Comparison of ENCODE assay signal across 27 cellular contexts in the genomic region with DNA sequence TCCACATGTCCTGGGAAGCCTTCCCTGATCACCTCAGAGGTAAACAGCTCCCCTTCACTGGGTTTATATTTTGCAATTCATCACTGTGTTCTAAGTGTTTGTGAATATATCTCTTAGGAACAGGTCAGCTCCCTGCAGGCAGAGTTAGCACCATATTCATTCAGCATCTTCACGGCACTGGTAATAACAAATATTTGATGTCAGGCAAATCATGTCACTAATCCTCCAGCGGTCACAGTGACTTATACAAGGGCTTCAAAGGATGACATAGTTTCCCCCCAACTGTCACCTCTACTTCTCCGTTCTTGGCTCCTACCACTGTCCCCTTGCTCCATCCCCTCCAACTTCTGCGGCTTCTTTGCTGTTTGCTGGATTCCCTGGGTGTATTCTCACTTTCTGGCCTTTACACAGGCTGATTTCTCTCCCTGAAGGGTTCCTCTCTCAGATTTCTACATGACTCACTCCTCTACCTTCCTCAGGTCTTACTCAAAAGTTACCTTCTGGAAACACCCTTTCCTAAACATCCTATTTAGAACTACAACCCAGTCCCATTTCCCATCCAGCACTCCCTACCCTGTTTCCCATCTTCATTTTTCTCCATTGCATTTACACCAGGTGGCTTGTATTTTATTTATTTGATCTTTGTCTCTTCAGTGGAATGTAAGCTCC.
"Had no signal": no experiment of that assay in that cellular context is flagged by ENCODE, and none has a peak within 500 bp of the region (broad histone marks: within the 10 kb centered on the region; RNA-seq: fewer than 3 reads in every experiment).

No MANE protein-coding gene starts in this region.

- H3K27me3 ChIP-seq: left lung, ovary, right atrium auricular region, suprapubic skin, tibial nerve, uterus had no signal

- FAIRE-seq: astrocyte had no signal

- H3K27ac Mint-ChIP-seq: activated B cell treated with CpG ODN at 0.5 μM for 24 hours; activated CD4-positive, alpha-beta T cell treated with anti-CD3 and anti-CD28 coated beads for 36 hours; activated naive CD8-positive, alpha-beta T cell; activated T-helper 2 cell treated with anti-CD3 and anti-CD28 coated beads, Interferon-gamma antibody, Interleukin-2, Interleukin-4, amounts not matched to agents 10 μg/mL and 5 μg/mL and 100 μg/mL, durations not matched to agents 14 hours and 24 hours and 36 hours; endodermal cell; mesothelial cell of epicardium; natural killer cell; stimulated activated naive CD8-positive, alpha-beta T cell treated with anti-CD3 and anti-CD28 coated beads, Interleukin-15, Interleukin-2, amounts not matched to agents 100 ng/mL and 50 ng/mL, for 24 hours; T-helper 1 cell treated with Interleukin-12 subunit alpha and Interleukin-12 subunit beta and Interleukin-4 antibody, amounts not matched to agents 30 μg/mL and 1 μg/mL, for 36 hours had no signal

- H3K36me3 Mint-ChIP-seq: activated naive CD8-positive, alpha-beta T cell; mesothelial cell of epicardium; natural killer cell had no signal

- H3K4me3 ChIP-seq: coronary artery, left lung, ovary, psoas muscle, right atrium auricular region, suprapubic skin, tibial nerve, uterus had no signal

- DNase-seq: activated B cell treated with CpG ODN at 0.5 μM for 24 hours; activated CD4-positive, alpha-beta T cell treated with anti-CD3 and anti-CD28 coated beads for 36 hours; activated CD4-positive, alpha-beta T cell treated with anti-CD3 and anti-CD28 coated beads, Interleukin-2, amount 50 U/mL, for 48 hours; activated CD8-positive, alpha-beta memory T cell treated with anti-CD3 and anti-CD28 coated beads, Interleukin-2, amount 50 U/mL, for 48 hours; activated naive CD4-positive, alpha-beta T cell; activated T-cell treated with anti-CD3 and anti-CD28 coated beads, Interleukin-2, amount 50 U/mL, for 4 hours; cerebellar nuclear complex; endodermal cell; foreskin melanocyte; kidney glomerular epithelial cell; left lung; natural killer cell; ovary; psoas muscle; stimulated activated CD4-positive, alpha-beta T cell treated with anti-CD3 and anti-CD28 coated beads, Interleukin-4, amount 100 ng/mL, for 4 hours; T1000; uterus had no signal

- H3K4me3 Mint-ChIP-seq: activated B cell treated with CpG ODN at 0.5 μM for 24 hours; activated CD4-positive, alpha-beta T cell treated with anti-CD3 and anti-CD28 coated beads for 36 hours; activated naive CD8-positive, alpha-beta T cell; activated T-cell treated with anti-CD3 and anti-CD28 coated beads, Interleukin-2, amount 50 U/mL, for 4 hours; endodermal cell; mesothelial cell of epicardium; natural killer cell; stimulated activated naive CD8-positive, alpha-beta T cell treated with anti-CD3 and anti-CD28 coated beads, Interleukin-15, Interleukin-2, amounts not matched to agents 100 ng/mL and 50 ng/mL, for 24 hours; T-helper 1 cell treated with Interleukin-12 subunit alpha and Interleukin-12 subunit beta and Interleukin-4 antibody, amounts not matched to agents 30 μg/mL and 1 μg/mL, for 36 hours had no signal

- H3K27me3 Mint-ChIP-seq: stimulated activated naive CD8-positive, alpha-beta T cell treated with anti-CD3 and anti-CD28 coated beads, Interleukin-15, Interleukin-2, amounts not matched to agents 100 ng/mL and 50 ng/mL, for 24 hours had no signal

- H3K9me3 Mint-ChIP-seq: activated B cell treated with CpG ODN at 0.5 μM for 24 hours; activated T-cell treated with anti-CD3 and anti-CD28 coated beads, Interleukin-2, amount 50 U/mL, for 4 hours; activated T-helper 2 cell treated with anti-CD3 and anti-CD28 coated beads, Interferon-gamma antibody, Interleukin-2, Interleukin-4, amounts not matched to agents 10 μg/mL and 5 μg/mL and 100 μg/mL, durations not matched to agents 14 hours and 24 hours and 36 hours; endodermal cell; natural killer cell; stimulated activated naive CD8-positive, alpha-beta T cell treated with anti-CD3 and anti-CD28 coated beads, Interleukin-15, Interleukin-2, amounts not matched to agents 100 ng/mL and 50 ng/mL, for 24 hours; T-helper 1 cell treated with Interleukin-12 subunit alpha and Interleukin-12 subunit beta and Interleukin-4 antibody, amounts not matched to agents 30 μg/mL and 1 μg/mL, for 36 hours had no signal

- ATAC-seq: activated CD4-positive, alpha-beta T cell treated with anti-CD3 and anti-CD28 coated beads for 36 hours; activated T-cell treated with anti-CD3 and anti-CD28 coated beads, Interleukin-2, amount 50 U/mL, for 4 hours; left lung; natural killer cell; psoas muscle had no signal

- H3K4me1 ChIP-seq: left lung, psoas muscle, right atrium auricular region, tibial nerve, uterus had no signal

- H3K27ac ChIP-seq: coronary artery, left lung, ovary, psoas muscle, right atrium auricular region, suprapubic skin, tibial nerve, uterus had no signal

- H3K4me1 Mint-ChIP-seq: activated B cell treated with CpG ODN at 0.5 μM for 24 hours, natural killer cell had no signal

- H3K36me3 ChIP-seq: left lung, ovary, right atrium auricular region, suprapubic skin, tibial nerve, uterus had no signal

- H3K9me3 ChIP-seq: left lung, ovary, psoas muscle, right atrium auricular region, suprapubic skin, tibial nerve, uterus had no signal
